8 cellular contexts compared by ENCODE assay signal in the genomic region with DNA sequence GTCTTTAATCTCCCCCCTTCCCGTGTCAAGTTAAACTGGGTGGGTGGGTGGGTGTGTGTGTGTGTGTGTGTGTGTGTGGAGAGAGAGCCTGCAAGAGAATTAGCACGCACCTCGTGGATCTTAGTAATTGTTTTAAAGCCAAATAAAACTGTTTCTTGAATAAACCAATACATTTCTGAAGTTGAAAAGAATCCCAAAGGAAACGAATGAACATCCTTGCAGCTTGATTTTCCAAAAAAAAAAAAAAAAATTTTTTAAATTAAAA. TPM values are rescaled to one million over a fixed set of nuclear protein-coding genes. Genes with fewer than 3 reads are reported as not detected.
DNase-seq lines count a peak whose midpoint lies in the region; FAIRE-seq and TF ChIP-seq lines count a peak whose summit lies in the region.

No MANE protein-coding gene starts in this region.

- no peak overlapping the region for H3K23ac ChIP-seq in mesenchymal stem cell (ENCODE audit: low read length in 2 of 2)

- peak overlapping the region; percentile 100 for H3K9ac ChIP-seq in astrocyte (ENCODE audit: low read length)
- H3K9ac ChIP-seq in mesenchymal stem cell (ENCODE audit: low read length): peak overlapping the region; percentile 97

- H3K36me3 ChIP-seq in HEK293 (ENCODE audit: control insufficient read depth in 2 of 2, insufficient read depth in 1 of 2, low read length in 2 of 2): no peaks in the 10 kb centered on the region
- no peaks in the 10 kb centered on the region for H3K36me3 ChIP-seq in astrocyte (ENCODE audit: insufficient read depth, low read length)
- H3K36me3 ChIP-seq in mesenchymal stem cell (ENCODE audit: control insufficient read depth in 1 of 2, insufficient read depth in 2 of 2, low read depth in 1 of 2, low read length in 2 of 2): no peaks in the 10 kb centered on the region

- H3K27ac ChIP-seq in HEK293 (ENCODE audit: extremely low read depth, low read depth, low read length): peak overlapping the region; percentile 100
- peak overlapping the region; percentile 99 for H3K27ac ChIP-seq in astrocyte (ENCODE audit: low read depth, low read length)
- H3K27ac ChIP-seq in mesenchymal stem cell (ENCODE audit: low read length, poor library complexity, severe bottlenecking): peak overlapping the region; percentile 72

- POLR2A ChIA-PET in HEK293 (lab: Yijun Ruan, JAX): interaction anchor here (0.6 to 16.3 kb wide), 15 partner anchors 9 to 1709 kb away, joined by 3 to 316 read pairs (median 4); a partner anchor contains a TSS

- peak overlapping the region; percentile 39 for H3K4me3 ChIP-seq in AG09309 (ENCODE audit: control insufficient read depth, low read depth, low read length)
- peak overlapping the region; percentile 98 for H3K4me3 ChIP-seq in HEK293 (ENCODE audit: low read depth, low read length)
- peak overlapping the region; percentile 62 for H3K4me3 ChIP-seq in astrocyte (ENCODE audit: insufficient read depth, low read depth, low read length)
- H3K4me3 ChIP-seq in mesenchymal stem cell (ENCODE audit: insufficient read depth in 1 of 2, low read depth in 1 of 2, low read length in 2 of 2): peak overlapping the region; percentile 51 to 71

- H3K4me2 ChIP-seq in astrocyte (ENCODE audit: low read length): peak overlapping the region; percentile 91
- no peak overlapping the region for H3K4me2 ChIP-seq in mesenchymal stem cell (ENCODE audit: low read length, poor library complexity, severe bottlenecking)

- H2BK15ac ChIP-seq in mesenchymal stem cell (ENCODE audit: low read depth, poor library complexity, severe bottlenecking): no peak overlapping the region

- peaks cover 5% of the 10 kb centered on the region for H3K79me1 ChIP-seq in mesenchymal stem cell (replicated peaks; ENCODE audit: low read length, poor library complexity, severe bottlenecking)

- DNase-seq in AG09309 (ENCODE audit: low read depth): no peak
- peak; percentile 38 for DNase-seq in astrocyte (ENCODE audit: low read depth)
- DNase-seq in mesenchymal stem cell: peak; percentile 55
- DNase-seq in iPS-NIHi11 (ENCODE audit: low spot score): no peak
- DNase-seq in stimulated activated CD4-positive, alpha-beta T cell treated with anti-CD3 and anti-CD28 coated beads, Interleukin-2, amount 100 ng/mL, for 48 hours: no peak
- DNase-seq in NCI-H774 (lab: John Stamatoyannopoulos, UW): no peak
- DNase-seq in activated CD4-positive, alpha-beta T cell treated with anti-CD3 and anti-CD28 coated beads for 48 hours: no peak

- no peak overlapping the region for H2BK12ac ChIP-seq in mesenchymal stem cell (ENCODE audit: low read length in 2 of 2)

- no peaks in the 10 kb centered on the region for H3K27me3 Mint-ChIP-seq in astrocyte (ENCODE audit: low read depth, unreplicated experiment)

- H3K27ac Mint-ChIP-seq in astrocyte (ENCODE audit: unreplicated experiment): peak overlapping the region; percentile 88

- CTCF ChIA-PET in HEK293 (lab: Yijun Ruan, JAX): interaction anchor here (0.6 to 1.2 kb wide), 4 partner anchors 9 to 368 kb away, joined by 3 to 6 read pairs (median 4); no protein-coding TSS in a partner anchor

- peaks cover 2% of the 10 kb centered on the region for H4K20me1 ChIP-seq in astrocyte (ENCODE audit: insufficient read depth, low read length)

- H3K4me1 Mint-ChIP-seq in astrocyte (ENCODE audit: low read depth, unreplicated experiment): peaks cover 25% of the 10 kb centered on the region

- TF ChIP-seq CTCF in AG09309 (IDR thresholded peaks at IDR 0.05; ENCODE audit: control insufficient read depth, insufficient read depth, low read depth, low read length, missing control alignments) (no peak), HEK293 (tag by site-specific recombination; IDR thresholded peaks at IDR 0.05) (no peak), astrocyte (IDR thresholded peaks at IDR 0.05; ENCODE audit: insufficient read depth, low read depth, low read length) (no peak)

- peaks cover 36% of the 10 kb centered on the region for H3K79me2 ChIP-seq in astrocyte (ENCODE audit: insufficient read depth, low read length)

- no peak overlapping the region for H2AK5ac ChIP-seq in mesenchymal stem cell (ENCODE audit: low read length, severe bottlenecking)

- H4K91ac ChIP-seq in mesenchymal stem cell (ENCODE audit: low read length): no peak overlapping the region

- H3K18ac ChIP-seq in mesenchymal stem cell (ENCODE audit: low read depth in 1 of 2, low read length in 2 of 2): no peak overlapping the region

- 0 out of 2 replicates have a peak, but pooled peaks cover 2% of the 10 kb centered on the region for H3K4me1 ChIP-seq in HEK293 (ENCODE audit: control insufficient read depth, insufficient read depth, low read length)
- peaks cover 11% of the 10 kb centered on the region for H3K4me1 ChIP-seq in astrocyte (ENCODE audit: insufficient read depth, low read length)
- peaks cover 14% of the 10 kb centered on the region for H3K4me1 ChIP-seq in mesenchymal stem cell (ENCODE audit: control insufficient read depth, insufficient read depth, low read depth, low read length)

- H4K8ac ChIP-seq in mesenchymal stem cell (ENCODE audit: low read length): no peak overlapping the region

- no peaks in the 10 kb centered on the region for H3K27me3 ChIP-seq in astrocyte (ENCODE audit: insufficient read depth, low read length)
- no peaks in the 10 kb centered on the region for H3K27me3 ChIP-seq in mesenchymal stem cell (ENCODE audit: control insufficient read depth in 1 of 2, insufficient read depth in 1 of 2, low read length in 2 of 2)

- 0% methylated on average over 1 of the region's 4 CpGs for WGBS in mesenchymal stem cell

- no peaks in the 10 kb centered on the region for H3K9me3 Mint-ChIP-seq in astrocyte (ENCODE audit: unreplicated experiment)

- H2BK120ac ChIP-seq in mesenchymal stem cell (ENCODE audit: low read depth, low read length): peak overlapping the region; percentile 61

- peak overlapping the region; percentile 82 for H3K4me3 Mint-ChIP-seq in astrocyte (ENCODE audit: unreplicated experiment)

- peak overlapping the region; percentile 82 for H2BK5ac ChIP-seq in mesenchymal stem cell (ENCODE audit: low read depth, low read length, poor library complexity, severe bottlenecking)

- H3K36me3 Mint-ChIP-seq in astrocyte (ENCODE audit: low read depth, unreplicated experiment): no peaks in the 10 kb centered on the region

- H3K4ac ChIP-seq in mesenchymal stem cell (ENCODE audit: low read depth in 1 of 2, low read length in 2 of 2): no peak overlapping the region

- no peak overlapping the region for H3K14ac ChIP-seq in mesenchymal stem cell (ENCODE audit: low read length in 2 of 2)

- no peaks in the 10 kb centered on the region for H3K9me3 ChIP-seq in HEK293 (ENCODE audit: control insufficient read depth, insufficient read depth, low read depth, low read length)
- H3K9me3 ChIP-seq in astrocyte (ENCODE audit: insufficient read depth, low read depth, low read length): no peaks in the 10 kb centered on the region
- H3K9me3 ChIP-seq in mesenchymal stem cell (ENCODE audit: control insufficient read depth, low read length): no peaks in the 10 kb centered on the region

- FAIRE-seq in astrocyte (lab: Jason Lieb, UNC): no peak

- no peak overlapping the region for H2AFZ ChIP-seq in astrocyte (ENCODE audit: low read depth, low read length)
- H2AFZ ChIP-seq in mesenchymal stem cell (ENCODE audit: low read depth, low read length): no peak overlapping the region

TF ChIP-seq in HEK293, 187 proteins besides CTCF, POLR2A, EP300 and RAD21:
- TF ChIP-seq OVOL3 (tag by site-specific recombination; IDR thresholded peaks at IDR 0.05): no peak
- no peak for TF ChIP-seq ZNF366 (tag by site-specific recombination; conservative IDR thresholded peaks at IDR 0.05)
- 0 out of 2 replicates have a peak, but pooled peaks have one; percentile 5 for TF ChIP-seq ZFHX2 (tag by site-specific recombination; conservative IDR thresholded peaks at IDR 0.05)
- peak; percentile 46 for TF ChIP-seq ZNF335 (tag by site-specific recombination; conservative IDR thresholded peaks at IDR 0.05)

RNA-seq across cellular contexts. Expression of a gene that starts 0.4 kb away (rescaled TPM):
- 5.9 and 7.1 TPM in 2 replicates for total RNA-seq in astrocyte
- polyA plus RNA-seq in mesenchymal stem cell (2013, experiment 1 of 2): 3.9 TPM
- 3.5 TPM for polyA plus RNA-seq in mesenchymal stem cell (2013, experiment 2 of 2)

RNA-seq across cellular contexts. Expression of a gene that starts 35.6 kb away (rescaled TPM):
- total RNA-seq in astrocyte: 25.8 and 27.4 TPM in 2 replicates
- 20.5 TPM for polyA plus RNA-seq in mesenchymal stem cell (2013, experiment 1 of 2)
- polyA plus RNA-seq in mesenchymal stem cell (2013, experiment 2 of 2): 22.6 TPM

RNA-seq across cellular contexts. Expression of a gene that starts 59.1 kb away (rescaled TPM):
- total RNA-seq in astrocyte: not detected in 2 replicates
- polyA plus RNA-seq in mesenchymal stem cell (2013, experiment 1 of 2): 0.03 TPM
- 0.07 TPM for polyA plus RNA-seq in mesenchymal stem cell (2013, experiment 2 of 2)

Comparison
In these comparisons a context has a peak if more than half of its experiments do, and no peak if none do; other contexts are left out.
1. DNase-seq: peak in astrocyte (single experiment) and mesenchymal stem cell (single experiment); none in AG09309 (single experiment), iPS-NIHi11 (single experiment), stimulated activated CD4-positive, alpha-beta T cell treated with anti-CD3 and anti-CD28 coated beads, Interleukin-2, amount 100 ng/mL, for 48 hours (0 of 2), NCI-H774 (single experiment) and activated CD4-positive, alpha-beta T cell treated with anti-CD3 and anti-CD28 coated beads for 48 hours (single experiment).
2. H3K4me3 ChIP-seq: peak in every context shown above with its lines; median percentile 98 in HEK293; 62 in astrocyte; 61 in mesenchymal stem cell; 39 in AG09309.
3. Peak in every context shown above with its lines, with median percentiles within 50 percentile points of each other: H3K27ac ChIP-seq.